1 cellular context compared by ENCODE assay signal in the genomic region with DNA sequence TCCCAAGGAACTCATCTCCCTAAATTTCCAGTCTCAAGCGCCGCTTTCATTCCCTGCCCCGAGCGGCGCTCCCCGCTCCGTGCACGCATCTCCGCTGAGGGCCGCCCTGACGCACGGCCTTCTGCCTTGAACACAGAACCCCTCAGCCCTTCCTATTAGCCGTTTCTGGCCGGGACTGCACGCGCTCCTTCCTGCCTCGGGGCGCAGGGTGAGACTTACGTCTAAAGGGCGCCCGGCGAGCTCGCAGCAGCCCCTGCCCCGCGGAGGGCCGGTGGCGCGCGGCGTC.
TF ChIP-seq lines count a peak whose summit lies in the region.

No MANE protein-coding gene starts in this region.

TF ChIP-seq in K562, 482 proteins besides CTCF, POLR2A, EP300 and RAD21 (continued from another document and continues in another):
- TF ChIP-seq, protein P1, sequence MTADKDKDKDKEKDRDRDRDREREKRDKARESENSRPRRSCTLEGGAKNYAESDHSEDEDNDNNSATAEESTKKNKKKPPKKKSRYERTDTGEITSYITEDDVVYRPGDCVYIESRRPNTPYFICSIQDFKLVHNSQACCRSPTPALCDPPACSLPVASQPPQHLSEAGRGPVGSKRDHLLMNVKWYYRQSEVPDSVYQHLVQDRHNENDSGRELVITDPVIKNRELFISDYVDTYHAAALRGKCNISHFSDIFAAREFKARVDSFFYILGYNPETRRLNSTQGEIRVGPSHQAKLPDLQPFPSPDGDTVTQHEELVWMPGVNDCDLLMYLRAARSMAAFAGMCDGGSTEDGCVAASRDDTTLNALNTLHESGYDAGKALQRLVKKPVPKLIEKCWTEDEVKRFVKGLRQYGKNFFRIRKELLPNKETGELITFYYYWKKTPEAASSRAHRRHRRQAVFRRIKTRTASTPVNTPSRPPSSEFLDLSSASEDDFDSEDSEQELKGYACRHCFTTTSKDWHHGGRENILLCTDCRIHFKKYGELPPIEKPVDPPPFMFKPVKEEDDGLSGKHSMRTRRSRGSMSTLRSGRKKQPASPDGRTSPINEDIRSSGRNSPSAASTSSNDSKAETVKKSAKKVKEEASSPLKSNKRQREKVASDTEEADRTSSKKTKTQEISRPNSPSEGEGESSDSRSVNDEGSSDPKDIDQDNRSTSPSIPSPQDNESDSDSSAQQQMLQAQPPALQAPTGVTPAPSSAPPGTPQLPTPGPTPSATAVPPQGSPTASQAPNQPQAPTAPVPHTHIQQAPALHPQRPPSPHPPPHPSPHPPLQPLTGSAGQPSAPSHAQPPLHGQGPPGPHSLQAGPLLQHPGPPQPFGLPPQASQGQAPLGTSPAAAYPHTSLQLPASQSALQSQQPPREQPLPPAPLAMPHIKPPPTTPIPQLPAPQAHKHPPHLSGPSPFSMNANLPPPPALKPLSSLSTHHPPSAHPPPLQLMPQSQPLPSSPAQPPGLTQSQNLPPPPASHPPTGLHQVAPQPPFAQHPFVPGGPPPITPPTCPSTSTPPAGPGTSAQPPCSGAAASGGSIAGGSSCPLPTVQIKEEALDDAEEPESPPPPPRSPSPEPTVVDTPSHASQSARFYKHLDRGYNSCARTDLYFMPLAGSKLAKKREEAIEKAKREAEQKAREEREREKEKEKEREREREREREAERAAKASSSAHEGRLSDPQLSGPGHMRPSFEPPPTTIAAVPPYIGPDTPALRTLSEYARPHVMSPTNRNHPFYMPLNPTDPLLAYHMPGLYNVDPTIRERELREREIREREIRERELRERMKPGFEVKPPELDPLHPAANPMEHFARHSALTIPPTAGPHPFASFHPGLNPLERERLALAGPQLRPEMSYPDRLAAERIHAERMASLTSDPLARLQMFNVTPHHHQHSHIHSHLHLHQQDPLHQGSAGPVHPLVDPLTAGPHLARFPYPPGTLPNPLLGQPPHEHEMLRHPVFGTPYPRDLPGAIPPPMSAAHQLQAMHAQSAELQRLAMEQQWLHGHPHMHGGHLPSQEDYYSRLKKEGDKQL (CRISPR knock-in tag; IDR thresholded peaks at IDR 0.05; ENCODE audit: borderline replicate concordance), result no peak
- no peak for TF ChIP-seq ESRRB (CRISPR knock-in tag; IDR thresholded peaks at IDR 0.05; ENCODE audit: borderline replicate concordance)
- no peak for TF ChIP-seq RBM17 (IDR thresholded peaks at IDR 0.05; ENCODE audit: borderline replicate concordance, low read depth, low read length)
- no peak for TF ChIP-seq CCNT2 (IDR thresholded peaks at IDR 0.05; ENCODE audit: borderline replicate concordance, extremely low read depth, insufficient read length, low read depth, low read length)
- TF ChIP-seq CREBBP (IDR thresholded peaks at IDR 0.05; ENCODE audit: low read depth, low read length), result no peak
- TF ChIP-seq NFXL1 (CRISPR knock-in tag; IDR thresholded peaks at IDR 0.05), result no peak
- no peak for TF ChIP-seq ZNF668 (CRISPR knock-in tag; IDR thresholded peaks at IDR 0.05)
- TF ChIP-seq, protein P2, sequence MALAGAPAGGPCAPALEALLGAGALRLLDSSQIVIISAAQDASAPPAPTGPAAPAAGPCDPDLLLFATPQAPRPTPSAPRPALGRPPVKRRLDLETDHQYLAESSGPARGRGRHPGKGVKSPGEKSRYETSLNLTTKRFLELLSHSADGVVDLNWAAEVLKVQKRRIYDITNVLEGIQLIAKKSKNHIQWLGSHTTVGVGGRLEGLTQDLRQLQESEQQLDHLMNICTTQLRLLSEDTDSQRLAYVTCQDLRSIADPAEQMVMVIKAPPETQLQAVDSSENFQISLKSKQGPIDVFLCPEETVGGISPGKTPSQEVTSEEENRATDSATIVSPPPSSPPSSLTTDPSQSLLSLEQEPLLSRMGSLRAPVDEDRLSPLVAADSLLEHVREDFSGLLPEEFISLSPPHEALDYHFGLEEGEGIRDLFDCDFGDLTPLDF (CRISPR knock-in tag; IDR thresholded peaks at IDR 0.05), result no peak
- TF ChIP-seq YY1 (IDR thresholded peaks at IDR 0.05; ENCODE audit: borderline replicate concordance in 1 of 3, control insufficient read depth in 1 of 3, extremely low read depth in 1 of 3, insufficient read depth in 3 of 3, insufficient read length in 1 of 3, insufficient replicate concordance in 2 of 3, low read depth in 1 of 3, low read length in 2 of 3), result no peak
- TF ChIP-seq HDGF (IDR thresholded peaks at IDR 0.05), result no peak
- no peak for TF ChIP-seq TFAM (CRISPR knock-in tag; conservative IDR thresholded peaks at IDR 0.05)
- no peak for TF ChIP-seq ZNF79 (CRISPR knock-in tag; IDR thresholded peaks at IDR 0.05; ENCODE audit: low read depth)
- TF ChIP-seq, protein P3, sequence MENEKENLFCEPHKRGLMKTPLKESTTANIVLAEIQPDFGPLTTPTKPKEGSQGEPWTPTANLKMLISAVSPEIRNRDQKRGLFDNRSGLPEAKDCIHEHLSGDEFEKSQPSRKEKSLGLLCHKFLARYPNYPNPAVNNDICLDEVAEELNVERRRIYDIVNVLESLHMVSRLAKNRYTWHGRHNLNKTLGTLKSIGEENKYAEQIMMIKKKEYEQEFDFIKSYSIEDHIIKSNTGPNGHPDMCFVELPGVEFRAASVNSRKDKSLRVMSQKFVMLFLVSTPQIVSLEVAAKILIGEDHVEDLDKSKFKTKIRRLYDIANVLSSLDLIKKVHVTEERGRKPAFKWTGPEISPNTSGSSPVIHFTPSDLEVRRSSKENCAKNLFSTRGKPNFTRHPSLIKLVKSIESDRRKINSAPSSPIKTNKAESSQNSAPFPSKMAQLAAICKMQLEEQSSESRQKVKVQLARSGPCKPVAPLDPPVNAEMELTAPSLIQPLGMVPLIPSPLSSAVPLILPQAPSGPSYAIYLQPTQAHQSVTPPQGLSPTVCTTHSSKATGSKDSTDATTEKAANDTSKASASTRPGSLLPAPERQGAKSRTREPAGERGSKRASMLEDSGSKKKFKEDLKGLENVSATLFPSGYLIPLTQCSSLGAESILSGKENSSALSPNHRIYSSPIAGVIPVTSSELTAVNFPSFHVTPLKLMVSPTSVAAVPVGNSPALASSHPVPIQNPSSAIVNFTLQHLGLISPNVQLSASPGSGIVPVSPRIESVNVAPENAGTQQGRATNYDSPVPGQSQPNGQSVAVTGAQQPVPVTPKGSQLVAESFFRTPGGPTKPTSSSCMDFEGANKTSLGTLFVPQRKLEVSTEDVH (IDR thresholded peaks at IDR 0.05; ENCODE audit: low read depth, partially characterized antibody), result no peak
- TF ChIP-seq SMAD2 (IDR thresholded peaks at IDR 0.05; ENCODE audit: low read depth, low read length), result no peak
- TF ChIP-seq EGR1 (conservative IDR thresholded peaks at IDR 0.05), result no peak
- TF ChIP-seq EWSR1 (IDR thresholded peaks at IDR 0.05; ENCODE audit: borderline replicate concordance, low read depth, partially characterized antibody), result no peak
- TF ChIP-seq, protein P4, sequence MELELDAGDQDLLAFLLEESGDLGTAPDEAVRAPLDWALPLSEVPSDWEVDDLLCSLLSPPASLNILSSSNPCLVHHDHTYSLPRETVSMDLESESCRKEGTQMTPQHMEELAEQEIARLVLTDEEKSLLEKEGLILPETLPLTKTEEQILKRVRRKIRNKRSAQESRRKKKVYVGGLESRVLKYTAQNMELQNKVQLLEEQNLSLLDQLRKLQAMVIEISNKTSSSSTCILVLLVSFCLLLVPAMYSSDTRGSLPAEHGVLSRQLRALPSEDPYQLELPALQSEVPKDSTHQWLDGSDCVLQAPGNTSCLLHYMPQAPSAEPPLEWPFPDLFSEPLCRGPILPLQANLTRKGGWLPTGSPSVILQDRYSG (tag; conservative IDR thresholded peaks at IDR 0.05; ENCODE audit: low read depth), result no peak
- no peak for TF ChIP-seq FOS (IDR thresholded peaks at IDR 0.05; ENCODE audit: extremely low read depth, insufficient read length)
- no peak for TF ChIP-seq RBM39 (optimal IDR thresholded peaks at IDR 0.05; ENCODE audit: low read depth, low read length)
- TF ChIP-seq ESRRA (IDR thresholded peaks at IDR 0.05; ENCODE audit: borderline replicate concordance, low read depth), result no peak
- no peak for TF ChIP-seq ZBED1 (IDR thresholded peaks at IDR 0.05)
- no peak for TF ChIP-seq ZNF436 (CRISPR knock-in tag; IDR thresholded peaks at IDR 0.05)
- no peak for TF ChIP-seq BHLHE40 (IDR thresholded peaks at IDR 0.05; ENCODE audit: low read length)
- TF ChIP-seq BACH1 (tag; IDR thresholded peaks at IDR 0.05), result no peak
- no peak for TF ChIP-seq MTA1 (IDR thresholded peaks at IDR 0.05; ENCODE audit: borderline replicate concordance)
- TF ChIP-seq ETV6 (IDR thresholded peaks at IDR 0.05; ENCODE audit: borderline replicate concordance in 1 of 2, low read depth in 2 of 2, low read length in 1 of 2), result no peak
- TF ChIP-seq ETV6 (CRISPR knock-in tag; IDR thresholded peaks at IDR 0.05; ENCODE audit: borderline replicate concordance), result no peak
- no peak for TF ChIP-seq HDAC6 (IDR thresholded peaks at IDR 0.05; ENCODE audit: low read depth, low read length)
- TF ChIP-seq NELFE (IDR thresholded peaks at IDR 0.05; ENCODE audit: insufficient read depth, insufficient read length), result no peak
- TF ChIP-seq ZNF217 (CRISPR knock-in tag; IDR thresholded peaks at IDR 0.05), result no peak
- no peak for TF ChIP-seq ELF2 (CRISPR knock-in tag; IDR thresholded peaks at IDR 0.05)
- TF ChIP-seq RBM15 (IDR thresholded peaks at IDR 0.05; ENCODE audit: insufficient read depth, low read length), result no peak
- TF ChIP-seq, protein P5, sequence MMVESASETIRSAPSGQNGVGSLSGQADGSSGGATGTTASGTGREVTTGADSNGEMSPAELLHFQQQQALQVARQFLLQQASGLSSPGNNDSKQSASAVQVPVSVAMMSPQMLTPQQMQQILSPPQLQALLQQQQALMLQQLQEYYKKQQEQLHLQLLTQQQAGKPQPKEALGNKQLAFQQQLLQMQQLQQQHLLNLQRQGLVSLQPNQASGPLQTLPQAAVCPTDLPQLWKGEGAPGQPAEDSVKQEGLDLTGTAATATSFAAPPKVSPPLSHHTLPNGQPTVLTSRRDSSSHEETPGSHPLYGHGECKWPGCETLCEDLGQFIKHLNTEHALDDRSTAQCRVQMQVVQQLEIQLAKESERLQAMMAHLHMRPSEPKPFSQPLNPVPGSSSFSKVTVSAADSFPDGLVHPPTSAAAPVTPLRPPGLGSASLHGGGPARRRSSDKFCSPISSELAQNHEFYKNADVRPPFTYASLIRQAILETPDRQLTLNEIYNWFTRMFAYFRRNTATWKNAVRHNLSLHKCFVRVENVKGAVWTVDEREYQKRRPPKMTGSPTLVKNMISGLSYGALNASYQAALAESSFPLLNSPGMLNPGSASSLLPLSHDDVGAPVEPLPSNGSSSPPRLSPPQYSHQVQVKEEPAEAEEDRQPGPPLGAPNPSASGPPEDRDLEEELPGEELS (CRISPR knock-in tag; IDR thresholded peaks at IDR 0.05; ENCODE audit: borderline replicate concordance), result 0 out of 2 replicates have a peak, but pooled peaks have one; percentile 11
- no peak for TF ChIP-seq TGIF2 (CRISPR knock-in tag; IDR thresholded peaks at IDR 0.05)
- TF ChIP-seq CBX3 (IDR thresholded peaks at IDR 0.05; ENCODE audit: borderline replicate concordance in 1 of 2, low read length in 2 of 2), result no peak
- TF ChIP-seq, protein P6, sequence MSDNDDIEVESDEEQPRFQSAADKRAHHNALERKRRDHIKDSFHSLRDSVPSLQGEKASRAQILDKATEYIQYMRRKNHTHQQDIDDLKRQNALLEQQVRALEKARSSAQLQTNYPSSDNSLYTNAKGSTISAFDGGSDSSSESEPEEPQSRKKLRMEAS (CRISPR knock-in tag; IDR thresholded peaks at IDR 0.05), result 0 out of 2 replicates have a peak, but pooled peaks have one; percentile 10
- TF ChIP-seq, protein P7, sequence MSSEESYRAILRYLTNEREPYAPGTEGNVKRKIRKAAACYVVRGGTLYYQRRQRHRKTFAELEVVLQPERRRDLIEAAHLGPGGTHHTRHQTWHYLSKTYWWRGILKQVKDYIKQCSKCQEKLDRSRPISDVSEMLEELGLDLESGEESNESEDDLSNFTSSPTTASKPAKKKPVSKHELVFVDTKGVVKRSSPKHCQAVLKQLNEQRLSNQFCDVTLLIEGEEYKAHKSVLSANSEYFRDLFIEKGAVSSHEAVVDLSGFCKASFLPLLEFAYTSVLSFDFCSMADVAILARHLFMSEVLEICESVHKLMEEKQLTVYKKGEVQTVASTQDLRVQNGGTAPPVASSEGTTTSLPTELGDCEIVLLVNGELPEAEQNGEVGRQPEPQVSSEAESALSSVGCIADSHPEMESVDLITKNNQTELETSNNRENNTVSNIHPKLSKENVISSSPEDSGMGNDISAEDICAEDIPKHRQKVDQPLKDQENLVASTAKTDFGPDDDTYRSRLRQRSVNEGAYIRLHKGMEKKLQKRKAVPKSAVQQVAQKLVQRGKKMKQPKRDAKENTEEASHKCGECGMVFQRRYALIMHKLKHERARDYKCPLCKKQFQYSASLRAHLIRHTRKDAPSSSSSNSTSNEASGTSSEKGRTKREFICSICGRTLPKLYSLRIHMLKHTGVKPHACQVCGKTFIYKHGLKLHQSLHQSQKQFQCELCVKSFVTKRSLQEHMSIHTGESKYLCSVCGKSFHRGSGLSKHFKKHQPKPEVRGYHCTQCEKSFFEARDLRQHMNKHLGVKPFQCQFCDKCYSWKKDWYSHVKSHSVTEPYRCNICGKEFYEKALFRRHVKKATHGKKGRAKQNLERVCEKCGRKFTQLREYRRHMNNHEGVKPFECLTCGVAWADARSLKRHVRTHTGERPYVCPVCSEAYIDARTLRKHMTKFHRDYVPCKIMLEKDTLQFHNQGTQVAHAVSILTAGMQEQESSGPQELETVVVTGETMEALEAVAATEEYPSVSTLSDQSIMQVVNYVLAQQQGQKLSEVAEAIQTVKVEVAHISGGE (CRISPR knock-in tag; IDR thresholded peaks at IDR 0.05), result peak in 1 of 3 experiments; percentile 25; a peak in 1 of 6 replicates
- TF ChIP-seq NBN (IDR thresholded peaks at IDR 0.05; ENCODE audit: low read depth), result no peak
- no peak for TF ChIP-seq NONO (IDR thresholded peaks at IDR 0.05; ENCODE audit: low read depth in 2 of 2, low read length in 1 of 2)
- peak; percentile 37; the same call in 1 of the 2 replicates for TF ChIP-seq STAG1 (CRISPR knock-in tag; IDR thresholded peaks at IDR 0.05; ENCODE audit: borderline replicate concordance)
- TF ChIP-seq CREM (IDR thresholded peaks at IDR 0.05; ENCODE audit: low read depth), result no peak
- TF ChIP-seq RFX1 (IDR thresholded peaks at IDR 0.05), result no peak
- peak; percentile 22; the same call in 1 of the 2 replicates for TF ChIP-seq NCOA6 (IDR thresholded peaks at IDR 0.05)
- TF ChIP-seq ZNF589 (CRISPR knock-in tag; IDR thresholded peaks at IDR 0.05; ENCODE audit: low read depth), result no peak
- TF ChIP-seq HDAC3 (IDR thresholded peaks at IDR 0.05; ENCODE audit: borderline replicate concordance, partially characterized antibody), result no peak
- no peak for TF ChIP-seq GABPB1 (CRISPR knock-in tag; IDR thresholded peaks at IDR 0.05)
- TF ChIP-seq LARP7 (IDR thresholded peaks at IDR 0.05), result no peak
- TF ChIP-seq ZNF143 (CRISPR knock-in tag; IDR thresholded peaks at IDR 0.05), result peak; percentile 27; the same call in 1 of the 2 replicates
- TF ChIP-seq NFIC (IDR thresholded peaks at IDR 0.05), result no peak
- no peak for TF ChIP-seq C11orf30 (IDR thresholded peaks at IDR 0.05; ENCODE audit: low read depth)
- no peak for TF ChIP-seq RHOXF2B (CRISPR knock-in tag; conservative IDR thresholded peaks at IDR 0.05)
- TF ChIP-seq, protein P8, sequence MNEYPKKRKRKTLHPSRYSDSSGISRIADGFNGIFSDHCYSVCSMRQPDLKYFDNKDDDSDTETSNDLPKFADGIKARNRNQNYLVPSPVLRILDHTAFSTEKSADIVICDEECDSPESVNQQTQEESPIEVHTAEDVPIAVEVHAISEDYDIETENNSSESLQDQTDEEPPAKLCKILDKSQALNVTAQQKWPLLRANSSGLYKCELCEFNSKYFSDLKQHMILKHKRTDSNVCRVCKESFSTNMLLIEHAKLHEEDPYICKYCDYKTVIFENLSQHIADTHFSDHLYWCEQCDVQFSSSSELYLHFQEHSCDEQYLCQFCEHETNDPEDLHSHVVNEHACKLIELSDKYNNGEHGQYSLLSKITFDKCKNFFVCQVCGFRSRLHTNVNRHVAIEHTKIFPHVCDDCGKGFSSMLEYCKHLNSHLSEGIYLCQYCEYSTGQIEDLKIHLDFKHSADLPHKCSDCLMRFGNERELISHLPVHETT (CRISPR knock-in tag; conservative IDR thresholded peaks at IDR 0.05 in 1 of 2, IDR thresholded peaks at IDR 0.05 in 1 of 2), result no peak; a peak in 1 of 4 replicates
